In genomic region chr5:133056891-133057290, GRCh38 we compare ENCODE assay signal across 1 cellular context.
TF ChIP-seq lines count a peak whose summit lies in the region.

No MANE protein-coding gene starts in this region.

TF ChIP-seq in GM23338, 12 proteins besides CTCF, POLR2A, EP300 and RAD21 (continued from another document):
- TF ChIP-seq, protein P1, sequence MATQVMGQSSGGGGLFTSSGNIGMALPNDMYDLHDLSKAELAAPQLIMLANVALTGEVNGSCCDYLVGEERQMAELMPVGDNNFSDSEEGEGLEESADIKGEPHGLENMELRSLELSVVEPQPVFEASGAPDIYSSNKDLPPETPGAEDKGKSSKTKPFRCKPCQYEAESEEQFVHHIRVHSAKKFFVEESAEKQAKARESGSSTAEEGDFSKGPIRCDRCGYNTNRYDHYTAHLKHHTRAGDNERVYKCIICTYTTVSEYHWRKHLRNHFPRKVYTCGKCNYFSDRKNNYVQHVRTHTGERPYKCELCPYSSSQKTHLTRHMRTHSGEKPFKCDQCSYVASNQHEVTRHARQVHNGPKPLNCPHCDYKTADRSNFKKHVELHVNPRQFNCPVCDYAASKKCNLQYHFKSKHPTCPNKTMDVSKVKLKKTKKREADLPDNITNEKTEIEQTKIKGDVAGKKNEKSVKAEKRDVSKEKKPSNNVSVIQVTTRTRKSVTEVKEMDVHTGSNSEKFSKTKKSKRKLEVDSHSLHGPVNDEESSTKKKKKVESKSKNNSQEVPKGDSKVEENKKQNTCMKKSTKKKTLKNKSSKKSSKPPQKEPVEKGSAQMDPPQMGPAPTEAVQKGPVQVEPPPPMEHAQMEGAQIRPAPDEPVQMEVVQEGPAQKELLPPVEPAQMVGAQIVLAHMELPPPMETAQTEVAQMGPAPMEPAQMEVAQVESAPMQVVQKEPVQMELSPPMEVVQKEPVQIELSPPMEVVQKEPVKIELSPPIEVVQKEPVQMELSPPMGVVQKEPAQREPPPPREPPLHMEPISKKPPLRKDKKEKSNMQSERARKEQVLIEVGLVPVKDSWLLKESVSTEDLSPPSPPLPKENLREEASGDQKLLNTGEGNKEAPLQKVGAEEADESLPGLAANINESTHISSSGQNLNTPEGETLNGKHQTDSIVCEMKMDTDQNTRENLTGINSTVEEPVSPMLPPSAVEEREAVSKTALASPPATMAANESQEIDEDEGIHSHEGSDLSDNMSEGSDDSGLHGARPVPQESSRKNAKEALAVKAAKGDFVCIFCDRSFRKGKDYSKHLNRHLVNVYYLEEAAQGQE (IDR thresholded peaks at IDR 0.05; ENCODE audit: unreplicated experiment) = no peak
- TF ChIP-seq, protein P2, sequence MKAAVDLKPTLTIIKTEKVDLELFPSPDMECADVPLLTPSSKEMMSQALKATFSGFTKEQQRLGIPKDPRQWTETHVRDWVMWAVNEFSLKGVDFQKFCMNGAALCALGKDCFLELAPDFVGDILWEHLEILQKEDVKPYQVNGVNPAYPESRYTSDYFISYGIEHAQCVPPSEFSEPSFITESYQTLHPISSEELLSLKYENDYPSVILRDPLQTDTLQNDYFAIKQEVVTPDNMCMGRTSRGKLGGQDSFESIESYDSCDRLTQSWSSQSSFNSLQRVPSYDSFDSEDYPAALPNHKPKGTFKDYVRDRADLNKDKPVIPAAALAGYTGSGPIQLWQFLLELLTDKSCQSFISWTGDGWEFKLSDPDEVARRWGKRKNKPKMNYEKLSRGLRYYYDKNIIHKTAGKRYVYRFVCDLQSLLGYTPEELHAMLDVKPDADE (IDR thresholded peaks at IDR 0.05) = no peak
- TF ChIP-seq NANOG (IDR thresholded peaks at IDR 0.05; ENCODE audit: borderline replicate concordance) (no peak), STAT1 (IDR thresholded peaks at IDR 0.05; ENCODE audit: unreplicated experiment) (no peak)
- TF ChIP-seq, protein P3, sequence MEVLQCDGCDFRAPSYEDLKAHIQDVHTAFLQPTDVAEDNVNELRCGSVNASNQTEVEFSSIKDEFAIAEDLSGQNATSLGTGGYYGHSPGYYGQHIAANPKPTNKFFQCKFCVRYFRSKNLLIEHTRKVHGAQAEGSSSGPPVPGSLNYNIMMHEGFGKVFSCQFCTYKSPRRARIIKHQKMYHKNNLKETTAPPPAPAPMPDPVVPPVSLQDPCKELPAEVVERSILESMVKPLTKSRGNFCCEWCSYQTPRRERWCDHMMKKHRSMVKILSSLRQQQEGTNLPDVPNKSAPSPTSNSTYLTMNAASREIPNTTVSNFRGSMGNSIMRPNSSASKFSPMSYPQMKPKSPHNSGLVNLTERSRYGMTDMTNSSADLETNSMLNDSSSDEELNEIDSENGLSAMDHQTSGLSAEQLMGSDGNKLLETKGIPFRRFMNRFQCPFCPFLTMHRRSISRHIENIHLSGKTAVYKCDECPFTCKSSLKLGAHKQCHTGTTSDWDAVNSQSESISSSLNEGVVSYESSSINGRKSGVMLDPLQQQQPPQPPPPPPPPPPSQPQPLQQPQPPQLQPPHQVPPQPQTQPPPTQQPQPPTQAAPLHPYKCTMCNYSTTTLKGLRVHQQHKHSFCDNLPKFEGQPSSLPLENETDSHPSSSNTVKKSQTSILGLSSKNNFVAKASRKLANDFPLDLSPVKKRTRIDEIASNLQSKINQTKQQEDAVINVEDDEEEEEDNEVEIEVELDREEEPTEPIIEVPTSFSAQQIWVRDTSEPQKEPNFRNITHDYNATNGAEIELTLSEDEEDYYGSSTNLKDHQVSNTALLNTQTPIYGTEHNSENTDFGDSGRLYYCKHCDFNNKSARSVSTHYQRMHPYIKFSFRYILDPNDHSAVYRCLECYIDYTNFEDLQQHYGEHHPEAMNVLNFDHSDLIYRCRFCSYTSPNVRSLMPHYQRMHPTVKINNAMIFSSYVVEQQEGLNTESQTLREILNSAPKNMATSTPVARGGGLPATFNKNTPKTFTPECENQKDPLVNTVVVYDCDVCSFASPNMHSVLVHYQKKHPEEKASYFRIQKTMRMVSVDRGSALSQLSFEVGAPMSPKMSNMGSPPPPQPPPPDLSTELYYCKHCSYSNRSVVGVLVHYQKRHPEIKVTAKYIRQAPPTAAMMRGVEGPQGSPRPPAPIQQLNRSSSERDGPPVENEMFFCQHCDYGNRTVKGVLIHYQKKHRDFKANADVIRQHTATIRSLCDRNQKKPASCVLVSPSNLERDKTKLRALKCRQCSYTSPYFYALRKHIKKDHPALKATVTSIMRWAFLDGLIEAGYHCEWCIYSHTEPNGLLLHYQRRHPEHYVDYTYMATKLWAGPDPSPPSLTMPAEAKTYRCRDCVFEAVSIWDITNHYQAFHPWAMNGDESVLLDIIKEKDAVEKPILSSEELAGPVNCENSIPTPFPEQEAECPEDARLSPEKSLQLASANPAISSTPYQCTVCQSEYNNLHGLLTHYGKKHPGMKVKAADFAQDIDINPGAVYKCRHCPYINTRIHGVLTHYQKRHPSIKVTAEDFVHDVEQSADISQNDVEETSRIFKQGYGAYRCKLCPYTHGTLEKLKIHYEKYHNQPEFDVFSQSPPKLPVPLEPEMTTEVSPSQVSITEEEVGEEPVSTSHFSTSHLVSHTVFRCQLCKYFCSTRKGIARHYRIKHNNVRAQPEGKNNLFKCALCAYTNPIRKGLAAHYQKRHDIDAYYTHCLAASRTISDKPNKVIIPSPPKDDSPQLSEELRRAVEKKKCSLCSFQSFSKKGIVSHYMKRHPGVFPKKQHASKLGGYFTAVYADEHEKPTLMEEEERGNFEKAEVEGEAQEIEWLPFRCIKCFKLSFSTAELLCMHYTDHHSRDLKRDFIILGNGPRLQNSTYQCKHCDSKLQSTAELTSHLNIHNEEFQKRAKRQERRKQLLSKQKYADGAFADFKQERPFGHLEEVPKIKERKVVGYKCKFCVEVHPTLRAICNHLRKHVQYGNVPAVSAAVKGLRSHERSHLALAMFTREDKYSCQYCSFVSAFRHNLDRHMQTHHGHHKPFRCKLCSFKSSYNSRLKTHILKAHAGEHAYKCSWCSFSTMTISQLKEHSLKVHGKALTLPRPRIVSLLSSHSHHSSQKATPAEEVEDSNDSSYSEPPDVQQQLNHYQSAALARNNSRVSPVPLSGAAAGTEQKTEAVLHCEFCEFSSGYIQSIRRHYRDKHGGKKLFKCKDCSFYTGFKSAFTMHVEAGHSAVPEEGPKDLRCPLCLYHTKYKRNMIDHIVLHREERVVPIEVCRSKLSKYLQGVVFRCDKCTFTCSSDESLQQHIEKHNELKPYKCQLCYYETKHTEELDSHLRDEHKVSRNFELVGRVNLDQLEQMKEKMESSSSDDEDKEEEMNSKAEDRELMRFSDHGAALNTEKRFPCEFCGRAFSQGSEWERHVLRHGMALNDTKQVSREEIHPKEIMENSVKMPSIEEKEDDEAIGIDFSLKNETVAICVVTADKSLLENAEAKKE (CRISPR knock-in tag; IDR thresholded peaks at IDR 0.05) = no peak
